1 cellular context compared by ENCODE assay signal in the genomic region with DNA sequence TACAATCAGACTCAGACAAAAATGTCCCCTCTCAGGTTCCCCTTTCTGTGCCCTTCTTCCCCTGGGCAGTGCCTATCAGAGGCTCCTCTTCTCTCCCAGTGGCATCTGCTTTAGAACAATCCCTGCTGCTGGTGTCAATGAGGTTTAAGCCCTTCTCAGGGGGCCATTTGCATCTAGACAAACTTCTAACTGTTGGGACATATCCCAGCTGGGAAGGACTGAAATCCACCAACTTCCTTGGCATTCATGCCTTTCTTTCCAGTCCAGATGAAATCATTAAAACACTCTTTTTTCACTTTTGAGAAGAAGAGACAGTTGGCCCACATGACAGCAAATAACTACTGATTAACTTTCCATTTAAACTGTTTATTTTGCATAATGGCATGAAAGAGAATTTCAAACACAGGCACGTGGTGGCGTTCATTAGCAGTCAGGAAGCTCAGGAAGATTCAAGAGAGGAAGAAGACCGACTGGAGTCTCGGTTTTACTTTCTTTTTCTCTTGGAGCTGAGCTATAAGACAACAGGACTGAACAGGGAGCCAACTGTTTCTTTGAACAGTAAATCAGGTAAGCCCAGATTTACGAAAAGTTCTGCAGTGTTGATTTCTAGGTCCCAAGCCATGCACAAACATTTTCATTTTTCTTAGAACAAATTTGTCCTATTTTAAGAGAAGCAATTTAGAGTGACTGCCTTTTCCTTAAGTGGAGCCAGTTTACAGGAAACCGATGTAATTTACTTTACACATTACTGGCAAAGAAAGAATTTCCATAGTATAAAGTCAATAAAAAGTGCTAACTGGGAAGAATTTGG.
TF ChIP-seq lines count a peak whose summit lies in the region.

Gene GIMAP2, plus strand, starts transcription at position 488 of the 811 bp plus-strand sequence. CDS start 1,354 bp downstream, outside the sequence.

TF ChIP-seq in K562, 482 proteins besides CTCF, POLR2A, EP300 and RAD21 (continues in another document):
- TF ChIP-seq SMAD4 (CRISPR knock-in tag; conservative IDR thresholded peaks at IDR 0.05) (no peak), AFF1 (IDR thresholded peaks at IDR 0.05; ENCODE audit: low read depth in 1 of 2, partially characterized antibody in 2 of 2) (no peak), PURB (CRISPR knock-in tag; IDR thresholded peaks at IDR 0.05; ENCODE audit: low read depth) (no peak), NCOA2 (IDR thresholded peaks at IDR 0.05; ENCODE audit: partially characterized antibody in 2 of 2) (no peak), EGR1 (conservative IDR thresholded peaks at IDR 0.05) (no peak), ZFPM2 (CRISPR knock-in tag; IDR thresholded peaks at IDR 0.05) (no peak), MYC (IDR thresholded peaks at IDR 0.05; ENCODE audit: low read depth, low read length) (peak; percentile 70), MYC (CRISPR knock-in tag; IDR thresholded peaks at IDR 0.05; ENCODE audit: borderline replicate concordance, low read depth) (no peak), ZNF24 (IDR thresholded peaks at IDR 0.05) (no peak), BRD9 (IDR thresholded peaks at IDR 0.05; ENCODE audit: low read depth, partially characterized antibody) (no peak), BMI1 (IDR thresholded peaks at IDR 0.05; ENCODE audit: low read length) (no peak), ZBTB8A (IDR thresholded peaks at IDR 0.05; ENCODE audit: partially characterized antibody) (no peak), ETV5 (CRISPR knock-in tag; IDR thresholded peaks at IDR 0.05; ENCODE audit: low read depth) (no peak), CCNT2 (IDR thresholded peaks at IDR 0.05; ENCODE audit: borderline replicate concordance, extremely low read depth, insufficient read length, low read depth, low read length) (no peak), TAL1 (IDR thresholded peaks at IDR 0.05) (no peak), ZNF395 (CRISPR knock-in tag; IDR thresholded peaks at IDR 0.05) (0 out of 2 replicates have a peak, but pooled peaks have one; percentile 6), PHB (CRISPR knock-in tag; IDR thresholded peaks at IDR 0.05) (no peak), XRCC4 (IDR thresholded peaks at IDR 0.05; ENCODE audit: extremely low read depth, insufficient read depth, insufficient read length) (no peak), ZNF551 (CRISPR knock-in tag; IDR thresholded peaks at IDR 0.05) (no peak), ELF1 (tag; IDR thresholded peaks at IDR 0.05) (peak; percentile 62; the same call in 1 of the 2 replicates), SMARCA5 (IDR thresholded peaks at IDR 0.05) (no peak), FOXA3 (CRISPR knock-in tag; conservative IDR thresholded peaks at IDR 0.05 in 1 of 2, IDR thresholded peaks at IDR 0.05 in 1 of 2) (no peak), TGIF2 (CRISPR knock-in tag; IDR thresholded peaks at IDR 0.05) (no peak), RREB1 (CRISPR knock-in tag; IDR thresholded peaks at IDR 0.05) (peak; percentile 9; the same call in 1 of the 2 replicates), CREB3 (tag; conservative IDR thresholded peaks at IDR 0.05; ENCODE audit: low read depth) (0 out of 2 replicates have a peak, but pooled peaks have one; percentile 39), SPI1 (IDR thresholded peaks at IDR 0.05; ENCODE audit: borderline replicate concordance, low read depth, low read length) (no peak), ATF7 (IDR thresholded peaks at IDR 0.05) (no peak), JUND (IDR thresholded peaks at IDR 0.05; ENCODE audit: borderline replicate concordance, low read depth, low read length) (no peak), JUND (tag; IDR thresholded peaks at IDR 0.05; ENCODE audit: borderline replicate concordance, low read depth, low read length) (0 out of 3 replicates have a peak, but pooled peaks have one; percentile 12), NFIC (IDR thresholded peaks at IDR 0.05) (no peak), SRSF7 (optimal IDR thresholded peaks at IDR 0.05; ENCODE audit: low read depth, low read length) (no peak), NR4A1 (CRISPR knock-in tag; IDR thresholded peaks at IDR 0.05) (no peak), NR4A1 (tag; IDR thresholded peaks at IDR 0.05) (0 out of 2 replicates have a peak, but pooled peaks have one; percentile 23), PPARD (CRISPR knock-in tag; IDR thresholded peaks at IDR 0.05) (no peak), ZNF77 (CRISPR knock-in tag; IDR thresholded peaks at IDR 0.05) (no peak)
- TF ChIP-seq, protein P1, sequence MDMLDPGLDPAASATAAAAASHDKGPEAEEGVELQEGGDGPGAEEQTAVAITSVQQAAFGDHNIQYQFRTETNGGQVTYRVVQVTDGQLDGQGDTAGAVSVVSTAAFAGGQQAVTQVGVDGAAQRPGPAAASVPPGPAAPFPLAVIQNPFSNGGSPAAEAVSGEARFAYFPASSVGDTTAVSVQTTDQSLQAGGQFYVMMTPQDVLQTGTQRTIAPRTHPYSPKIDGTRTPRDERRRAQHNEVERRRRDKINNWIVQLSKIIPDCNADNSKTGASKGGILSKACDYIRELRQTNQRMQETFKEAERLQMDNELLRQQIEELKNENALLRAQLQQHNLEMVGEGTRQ (CRISPR knock-in tag; IDR thresholded peaks at IDR 0.05), result 0 out of 2 replicates have a peak, but pooled peaks have one; percentile 29
- TF ChIP-seq, protein P2, sequence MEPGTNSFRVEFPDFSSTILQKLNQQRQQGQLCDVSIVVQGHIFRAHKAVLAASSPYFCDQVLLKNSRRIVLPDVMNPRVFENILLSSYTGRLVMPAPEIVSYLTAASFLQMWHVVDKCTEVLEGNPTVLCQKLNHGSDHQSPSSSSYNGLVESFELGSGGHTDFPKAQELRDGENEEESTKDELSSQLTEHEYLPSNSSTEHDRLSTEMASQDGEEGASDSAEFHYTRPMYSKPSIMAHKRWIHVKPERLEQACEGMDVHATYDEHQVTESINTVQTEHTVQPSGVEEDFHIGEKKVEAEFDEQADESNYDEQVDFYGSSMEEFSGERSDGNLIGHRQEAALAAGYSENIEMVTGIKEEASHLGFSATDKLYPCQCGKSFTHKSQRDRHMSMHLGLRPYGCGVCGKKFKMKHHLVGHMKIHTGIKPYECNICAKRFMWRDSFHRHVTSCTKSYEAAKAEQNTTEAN (CRISPR knock-in tag; IDR thresholded peaks at IDR 0.05), result no peak
- TF ChIP-seq, protein P3, sequence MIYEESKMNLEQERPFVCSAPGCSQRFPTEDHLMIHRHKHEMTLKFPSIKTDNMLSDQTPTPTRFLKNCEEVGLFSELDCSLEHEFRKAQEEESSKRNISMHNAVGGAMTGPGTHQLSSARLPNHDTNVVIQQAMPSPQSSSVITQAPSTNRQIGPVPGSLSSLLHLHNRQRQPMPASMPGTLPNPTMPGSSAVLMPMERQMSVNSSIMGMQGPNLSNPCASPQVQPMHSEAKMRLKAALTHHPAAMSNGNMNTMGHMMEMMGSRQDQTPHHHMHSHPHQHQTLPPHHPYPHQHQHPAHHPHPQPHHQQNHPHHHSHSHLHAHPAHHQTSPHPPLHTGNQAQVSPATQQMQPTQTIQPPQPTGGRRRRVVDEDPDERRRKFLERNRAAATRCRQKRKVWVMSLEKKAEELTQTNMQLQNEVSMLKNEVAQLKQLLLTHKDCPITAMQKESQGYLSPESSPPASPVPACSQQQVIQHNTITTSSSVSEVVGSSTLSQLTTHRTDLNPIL (CRISPR knock-in tag; IDR thresholded peaks at IDR 0.05), result no peak
- TF ChIP-seq, protein P4, sequence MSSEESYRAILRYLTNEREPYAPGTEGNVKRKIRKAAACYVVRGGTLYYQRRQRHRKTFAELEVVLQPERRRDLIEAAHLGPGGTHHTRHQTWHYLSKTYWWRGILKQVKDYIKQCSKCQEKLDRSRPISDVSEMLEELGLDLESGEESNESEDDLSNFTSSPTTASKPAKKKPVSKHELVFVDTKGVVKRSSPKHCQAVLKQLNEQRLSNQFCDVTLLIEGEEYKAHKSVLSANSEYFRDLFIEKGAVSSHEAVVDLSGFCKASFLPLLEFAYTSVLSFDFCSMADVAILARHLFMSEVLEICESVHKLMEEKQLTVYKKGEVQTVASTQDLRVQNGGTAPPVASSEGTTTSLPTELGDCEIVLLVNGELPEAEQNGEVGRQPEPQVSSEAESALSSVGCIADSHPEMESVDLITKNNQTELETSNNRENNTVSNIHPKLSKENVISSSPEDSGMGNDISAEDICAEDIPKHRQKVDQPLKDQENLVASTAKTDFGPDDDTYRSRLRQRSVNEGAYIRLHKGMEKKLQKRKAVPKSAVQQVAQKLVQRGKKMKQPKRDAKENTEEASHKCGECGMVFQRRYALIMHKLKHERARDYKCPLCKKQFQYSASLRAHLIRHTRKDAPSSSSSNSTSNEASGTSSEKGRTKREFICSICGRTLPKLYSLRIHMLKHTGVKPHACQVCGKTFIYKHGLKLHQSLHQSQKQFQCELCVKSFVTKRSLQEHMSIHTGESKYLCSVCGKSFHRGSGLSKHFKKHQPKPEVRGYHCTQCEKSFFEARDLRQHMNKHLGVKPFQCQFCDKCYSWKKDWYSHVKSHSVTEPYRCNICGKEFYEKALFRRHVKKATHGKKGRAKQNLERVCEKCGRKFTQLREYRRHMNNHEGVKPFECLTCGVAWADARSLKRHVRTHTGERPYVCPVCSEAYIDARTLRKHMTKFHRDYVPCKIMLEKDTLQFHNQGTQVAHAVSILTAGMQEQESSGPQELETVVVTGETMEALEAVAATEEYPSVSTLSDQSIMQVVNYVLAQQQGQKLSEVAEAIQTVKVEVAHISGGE (CRISPR knock-in tag; IDR thresholded peaks at IDR 0.05), result peak in 1 of 3 experiments; percentile 37; a peak in 1 of 6 replicates
